ENCODE assay signal across 8 cellular contexts in genomic region chr19:40776966-40777794, GRCh38. TPM values are rescaled to one million over a fixed set of nuclear protein-coding genes. Genes with fewer than 3 reads are reported as not detected.
A peak's percentile ranks its signal among the peaks of the same experiment; 100 is the strongest.
DNase-seq lines count a peak whose midpoint lies in the region; ATAC-seq, FAIRE-seq and TF ChIP-seq lines count a peak whose summit lies in the region.

No MANE protein-coding gene starts in this region.

- POLR2A ChIA-PET in AG04449 (lab: Yijun Ruan, JAX), result interaction anchor here (0.9 to 1.9 kb wide), 9 partner anchors 18 to 61 kb away, joined by 3 to 10 read pairs (median 4); partner anchors contain the start of genes ACTMAP, COQ8B, ITPKC and SNRPA

- H2AFZ ChIP-seq in keratinocyte (ENCODE audit: control insufficient read depth, low read length), result peak overlapping the region; percentile 90

- H3K4me1 ChIP-seq in keratinocyte (ENCODE audit: control insufficient read depth, extremely low read depth, insufficient read depth, low read length), result peaks cover 26% of the 10 kb centered on the region

- peak overlapping the region; percentile 98 for H3K27ac ChIP-seq in keratinocyte (ENCODE audit: control insufficient read depth, insufficient read depth, low read length)

- H3K9me1 ChIP-seq in keratinocyte (ENCODE audit: control insufficient read depth, extremely low read depth, insufficient read depth, low read length), result no peaks in the 10 kb centered on the region

- peak; percentile 73 for FAIRE-seq in keratinocyte (lab: Jason Lieb, UNC)

- dilution Hi-C loops in keratinocyte (cut with MboI; ENCODE audit: extremely low pct_ligation_motif_present, low sequenced_read_pairs), result no loop called here

- no peaks in the 10 kb centered on the region for H4K20me1 ChIP-seq in keratinocyte (ENCODE audit: control insufficient read depth, extremely low read depth, insufficient read depth, low read length)

- no peaks in the 10 kb centered on the region for H3K9me3 ChIP-seq in keratinocyte (ENCODE audit: control insufficient read depth, low read depth, low read length)

- peak overlapping the region; percentile 57 for H3K4me3 ChIP-seq in AG04449 (ENCODE audit: low read depth, low read length)
- peak overlapping the region; percentile 70 to 96 (median 81) for H3K4me3 ChIP-seq in keratinocyte (ENCODE audit: control insufficient read depth in 2 of 3, extremely low read depth in 1 of 3, insufficient read depth in 2 of 3, low read depth in 1 of 3, low read length in 3 of 3)

- CTCF ChIA-PET in AG04449 (lab: Yijun Ruan, JAX), result interaction anchor here (1.2 to 3.8 kb wide), 5 partner anchors 9 to 43 kb away, joined by 3 to 23 read pairs (median 4); partner anchors contain the start of gene EGLN2

- peak overlapping the region; percentile 100 for H3K4me2 ChIP-seq in keratinocyte (ENCODE audit: control insufficient read depth, extremely low read depth, insufficient read depth, low read depth, low read length)

- H3K36me3 ChIP-seq in keratinocyte (ENCODE audit: control insufficient read depth in 2 of 2, extremely low read depth in 1 of 2, insufficient read depth in 2 of 2, low read length in 2 of 2), result no peaks in the 10 kb centered on the region

- TF ChIP-seq CTCF in AG04449 (IDR thresholded peaks at IDR 0.05; ENCODE audit: insufficient read depth, low read length, missing control alignments), result no peak
- TF ChIP-seq CTCF in keratinocyte (optimal IDR thresholded peaks at IDR 0.05 in 1 of 3, IDR thresholded peaks at IDR 0.05 in 1 of 3, conservative IDR thresholded peaks at IDR 0.05 in 1 of 3; ENCODE audit: extremely low read depth in 1 of 3, insufficient read depth in 2 of 3, low read length in 3 of 3), result no peak

- ATAC-seq in GM18909 (IDR thresholded peaks at IDR 0.05; ENCODE audit: poor library complexity, unreplicated experiment) (peak; percentile 61), HG03196 (IDR thresholded peaks at IDR 0.05; ENCODE audit: unreplicated experiment) (peak; percentile 60)

- peak; percentile 42 for DNase-seq in AG04449 (ENCODE audit: low read depth, low spot score)
- peak; percentile 100 for DNase-seq in NCI-H2227 treated with DMSO at 0.1 percent for 48 hours (lab: John Stamatoyannopoulos, UW)
- DNase-seq in activated CD4-positive, CD25-positive, alpha-beta regulatory T cell treated with anti-CD3 and anti-CD28 coated beads, Interleukin-2, amount 50 U/mL, for 16 hours (ENCODE audit: low read depth, low spot score), result peak; percentile 82
- peak; percentile 99 for DNase-seq in cerebellar cortex (ENCODE audit: low spot score)
- peak; percentile 46 for DNase-seq in keratinocyte (ENCODE audit: low read depth, low spot score)
- DNase-seq in stimulated activated CD4-positive, alpha-beta T cell treated with anti-CD3 and anti-CD28 coated beads, Interleukin-15, amount 100 ng/mL, for 1 hour (ENCODE audit: low read depth in 1 of 2, low spot score in 1 of 2), result peak; percentile 59 to 70

- H3K79me2 ChIP-seq in keratinocyte (ENCODE audit: control insufficient read depth, insufficient read depth, low read length), result no peaks in the 10 kb centered on the region

- peak overlapping the region; percentile 93 for H3K9ac ChIP-seq in keratinocyte (ENCODE audit: control insufficient read depth, extremely low read depth, insufficient read depth, low read length)

- no peaks in the 10 kb centered on the region for H3K27me3 ChIP-seq in keratinocyte (ENCODE audit: control insufficient read depth, extremely low read depth, insufficient read depth, low read length)

RNA-seq across cellular contexts. Expression of gene RAB4B, which starts 0.9 kb away (rescaled TPM):
- 13.2 to 17.1 TPM (median 15.0 TPM) in 3 replicates for polyA plus RNA-seq in keratinocyte
- polyA plus RNA-seq in keratinocyte (2011; ENCODE audit: low read depth), result 3.4 TPM
- polyA plus RNA-seq in keratinocyte (2011; cell fraction: cytosol; rRNA removed), result 7.1 and 14.2 TPM in 2 replicates
- polyA plus RNA-seq in keratinocyte (2011; cell fraction: nucleus; rRNA removed), result 21.7 and 25.9 TPM in 2 replicates
- polyA plus RNA-seq in keratinocyte (2012; ENCODE audit: low replicate concordance), result 15.7 and 20.3 TPM in 2 replicates
- polyA minus RNA-seq in keratinocyte, result 7.4 to 21.5 TPM (median 7.7 TPM) in 3 replicates
- polyA minus RNA-seq in keratinocyte (2011; cell fraction: cytosol; rRNA and poly(A)+ RNA removed), result 11.7 TPM
- 1.9 and 2.9 TPM in 2 replicates for polyA minus RNA-seq in keratinocyte (2011; cell fraction: nucleus; rRNA and poly(A)+ RNA removed)

RNA-seq across cellular contexts. Expression of gene MIA, which starts 1.9 kb away (rescaled TPM):
- 3.4 to 7.4 TPM (median 5.5 TPM) in 3 replicates for polyA plus RNA-seq in keratinocyte
- not detected for polyA plus RNA-seq in keratinocyte (2011; ENCODE audit: low read depth)
- 2.2 and 6.2 TPM in 2 replicates for polyA plus RNA-seq in keratinocyte (2011; cell fraction: cytosol; rRNA removed)
- polyA plus RNA-seq in keratinocyte (2011; cell fraction: nucleus; rRNA removed), result 0.76 and 3.1 TPM in 2 replicates
- polyA plus RNA-seq in keratinocyte (2012; ENCODE audit: low replicate concordance), result 2.2 and 15.4 TPM in 2 replicates
- polyA minus RNA-seq in keratinocyte, result 2.4 to 8.9 TPM (median 5.7 TPM) in 3 replicates
- polyA minus RNA-seq in keratinocyte (2011; cell fraction: cytosol; rRNA and poly(A)+ RNA removed), result not detected
- polyA minus RNA-seq in keratinocyte (2011; cell fraction: nucleus; rRNA and poly(A)+ RNA removed), result 3.2 TPM in 1 of 2 replicates, not detected in the other

RNA-seq across cellular contexts. Expression of gene EGLN2, which starts 21.8 kb away (rescaled TPM):
- 31.6 to 57.0 TPM (median 41.0 TPM) in 3 replicates for polyA plus RNA-seq in keratinocyte
- polyA plus RNA-seq in keratinocyte (2011; ENCODE audit: low read depth), result 7.2 TPM
- 27.7 and 50.2 TPM in 2 replicates for polyA plus RNA-seq in keratinocyte (2011; cell fraction: cytosol; rRNA removed)
- 39.8 and 58.0 TPM in 2 replicates for polyA plus RNA-seq in keratinocyte (2011; cell fraction: nucleus; rRNA removed)
- polyA plus RNA-seq in keratinocyte (2012; ENCODE audit: low replicate concordance), result 27.9 and 71.5 TPM in 2 replicates
- polyA minus RNA-seq in keratinocyte, result 40.5 to 110 TPM (median 61.5 TPM) in 3 replicates
- polyA minus RNA-seq in keratinocyte (2011; cell fraction: cytosol; rRNA and poly(A)+ RNA removed), result 56.8 TPM
- 23.4 and 25.2 TPM in 2 replicates for polyA minus RNA-seq in keratinocyte (2011; cell fraction: nucleus; rRNA and poly(A)+ RNA removed)

RNA-seq across cellular contexts. Expression of gene SNRPA, which starts 26.2 kb away (rescaled TPM):
- 54.5 to 129 TPM (median 93.4 TPM) in 3 replicates for polyA plus RNA-seq in keratinocyte
- polyA plus RNA-seq in keratinocyte (2011; ENCODE audit: low read depth), result 9.3 TPM
- 83.2 and 87.4 TPM in 2 replicates for polyA plus RNA-seq in keratinocyte (2011; cell fraction: cytosol; rRNA removed)
- polyA plus RNA-seq in keratinocyte (2011; cell fraction: nucleus; rRNA removed), result 62.4 and 70.6 TPM in 2 replicates
- 33.5 and 73.1 TPM in 2 replicates for polyA plus RNA-seq in keratinocyte (2012; ENCODE audit: low replicate concordance)
- polyA minus RNA-seq in keratinocyte, result 94.9 to 233 TPM (median 101 TPM) in 3 replicates
- 82.5 TPM for polyA minus RNA-seq in keratinocyte (2011; cell fraction: cytosol; rRNA and poly(A)+ RNA removed)
- polyA minus RNA-seq in keratinocyte (2011; cell fraction: nucleus; rRNA and poly(A)+ RNA removed), result 42.8 and 63.6 TPM in 2 replicates

RNA-seq across cellular contexts. Expression of gene ACTMAP, which starts 26.9 kb away (rescaled TPM):
- 1.4 to 2.8 TPM (median 1.4 TPM) in 3 replicates for polyA plus RNA-seq in keratinocyte
- polyA plus RNA-seq in keratinocyte (2011; ENCODE audit: low read depth), result 1.4 TPM
- polyA plus RNA-seq in keratinocyte (2011; cell fraction: cytosol; rRNA removed), result 1.8 and 2.4 TPM in 2 replicates
- 5.0 and 6.9 TPM in 2 replicates for polyA plus RNA-seq in keratinocyte (2011; cell fraction: nucleus; rRNA removed)
- 3.2 and 3.6 TPM in 2 replicates for polyA plus RNA-seq in keratinocyte (2012; ENCODE audit: low replicate concordance)
- polyA minus RNA-seq in keratinocyte, result 1.1 to 8.8 TPM (median 1.8 TPM) in 3 replicates
- polyA minus RNA-seq in keratinocyte (2011; cell fraction: cytosol; rRNA and poly(A)+ RNA removed), result 2.7 TPM
- polyA minus RNA-seq in keratinocyte (2011; cell fraction: nucleus; rRNA and poly(A)+ RNA removed), result 1.5 and 3.3 TPM in 2 replicates

Comparison
In these comparisons a context has a peak if more than half of its experiments do, and no peak if none do; other contexts are left out.
1. Peak in every context shown above with its lines: DNase-seq, ATAC-seq, H3K4me3 ChIP-seq and H3K27ac ChIP-seq.
2. DNase-seq: peak in every context shown above with its lines; median percentile 100 in NCI-H2227 treated with DMSO at 0.1 percent for 48 hours; 99 in cerebellar cortex; 82 in activated CD4-positive, CD25-positive, alpha-beta regulatory T cell treated with anti-CD3 and anti-CD28 coated beads, Interleukin-2, amount 50 U/mL, for 16 hours; 64 in stimulated activated CD4-positive, alpha-beta T cell treated with anti-CD3 and anti-CD28 coated beads, Interleukin-15, amount 100 ng/mL, for 1 hour; 46 in keratinocyte; 42 in AG04449.